Comparison of ENCODE assay signal across 8 cellular contexts in the genomic region with DNA sequence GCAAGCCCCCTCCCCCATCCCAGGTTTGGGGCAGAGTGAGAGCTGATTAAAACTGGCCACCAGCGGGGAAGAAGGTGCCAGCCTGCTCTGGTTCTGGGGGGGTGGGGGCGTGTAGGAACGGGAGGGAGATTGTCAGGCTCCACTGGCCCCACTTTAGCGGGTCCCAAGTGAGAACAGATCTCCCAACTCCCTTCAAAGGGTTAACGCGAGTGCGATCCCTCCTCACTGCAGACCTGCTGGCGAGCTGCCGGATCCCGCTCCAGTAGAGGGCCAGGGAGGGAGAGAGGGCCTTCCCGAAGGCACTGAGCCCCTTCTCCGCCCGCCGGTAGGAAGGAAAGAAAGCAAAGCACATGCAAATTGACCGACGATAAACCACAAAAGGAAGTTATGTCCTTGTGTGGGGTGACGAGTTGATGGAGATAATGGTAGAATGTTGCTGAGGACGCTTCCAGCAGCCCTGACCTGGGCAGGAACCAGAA. TPM values are rescaled to one million over a fixed set of nuclear protein-coding genes. Genes with fewer than 3 reads are reported as not detected.
A peak's percentile ranks its signal among the peaks of the same experiment; 100 is the strongest.
DNase-seq lines count a peak whose midpoint lies in the region; ATAC-seq and TF ChIP-seq lines count a peak whose summit lies in the region.
"Had no signal": no experiment of that assay in that cellular context is flagged by ENCODE, and none has a peak within 500 bp of the region (broad histone marks: within the 10 kb centered on the region; RNA-seq: fewer than 3 reads in every experiment).

No MANE protein-coding gene starts in this region.

- peaks cover 9 to 12% (median 12%) of the 10 kb centered on the region in 3 donors for H3K4me1 Mint-ChIP-seq in T-cell
- peaks cover 45% of the 10 kb centered on the region for H3K4me1 Mint-ChIP-seq in progenitor cell of endocrine pancreas (ENCODE audit: low read depth)

- in situ Hi-C loops in GM13976 (cut with MboI; ENCODE audit: low sequenced_read_pairs, unreplicated experiment): no loop called here

- peaks cover 46 to 57% of the 10 kb centered on the region in 2 donors for H3K27me3 Mint-ChIP-seq in T-cell
- peaks cover 19% of the 10 kb centered on the region for H3K27me3 Mint-ChIP-seq in progenitor cell of endocrine pancreas

- H3K36me3 Mint-ChIP-seq in T-cell (no peaks in the 10 kb centered on the region), progenitor cell of endocrine pancreas (ENCODE audit: insufficient read depth) (no peaks in the 10 kb centered on the region)

- H3K4me3 Mint-ChIP-seq in T-cell (peak overlapping the region; percentile 44 to 65 (median 54)), progenitor cell of endocrine pancreas (ENCODE audit: low read depth) (peak overlapping the region; percentile 98)

- CTCF ChIA-PET in T-cell (lab: Charles Lee): no interaction called here

- TF ChIP-seq CTCF in GM13976 (IDR thresholded peaks at IDR 0.05; ENCODE audit: borderline replicate concordance, control extremely low read depth, extremely low read depth, insufficient read depth, missing control alignments) (no peak), progenitor cell of endocrine pancreas (IDR thresholded peaks at IDR 0.05; ENCODE audit: unreplicated experiment) (peak; percentile 29)

- ATAC-seq in T-cell (replicated peaks in 1 of 4): no peak
- ATAC-seq in GM19035 (IDR thresholded peaks at IDR 0.05; ENCODE audit: unreplicated experiment): no peak

- no peaks in the 10 kb centered on the region for H3K9me3 Mint-ChIP-seq in T-cell
- H3K9me3 Mint-ChIP-seq in progenitor cell of endocrine pancreas (ENCODE audit: low read depth): no peaks in the 10 kb centered on the region

- peak; percentile 23 for DNase-seq in GM13976 (ENCODE audit: low spot score)
- DNase-seq in T-cell: no peak
- DNase-seq in iPS DF 4.7 (ENCODE audit: extremely low read depth, low spot score): peak; percentile 28
- DNase-seq in progenitor cell of endocrine pancreas (ENCODE audit: low spot score, unreplicated experiment): peak; percentile 39
- DNase-seq in NCI-H2107 treated with DMSO at 0.1 percent for 48 hours (lab: John Stamatoyannopoulos, UW; ENCODE audit: unreplicated experiment): no peak
- DNase-seq in NCI-H1436 (lab: John Stamatoyannopoulos, UW): no peak
- DNase-seq: T1000 had no signal

- H3K27ac Mint-ChIP-seq in T-cell (no peak overlapping the region), progenitor cell of endocrine pancreas (peak overlapping the region; percentile 90)

- POLR2A ChIA-PET in T-cell (lab: Charles Lee): no interaction called here

RNA-seq across cellular contexts. Expression of a gene that starts 1.3 kb away (rescaled TPM):
- total RNA-seq in T-cell (under 1 TPM in 1 of 5 donors, not detected in 4; 0.12 TPM), progenitor cell of endocrine pancreas (29.5 and 32.2 TPM in 2 replicates)

Comparison
In these comparisons a context has a peak if more than half of its experiments do, and no peak if none do; other contexts are left out.
1. DNase-seq: peak in GM13976 (single experiment), iPS DF 4.7 (single experiment) and progenitor cell of endocrine pancreas (single experiment); none in T-cell (0 of 34), NCI-H2107 treated with DMSO at 0.1 percent for 48 hours (single experiment) and NCI-H1436 (single experiment).
2. RNA of a gene that starts 1.3 kb away (total RNA-seq): 29.5 to 32.2 TPM in progenitor cell of endocrine pancreas; 0.12 TPM in T-cell; every median in the first group is over 10 times any median in the second.